1 cellular context compared by ENCODE assay signal in the genomic region with DNA sequence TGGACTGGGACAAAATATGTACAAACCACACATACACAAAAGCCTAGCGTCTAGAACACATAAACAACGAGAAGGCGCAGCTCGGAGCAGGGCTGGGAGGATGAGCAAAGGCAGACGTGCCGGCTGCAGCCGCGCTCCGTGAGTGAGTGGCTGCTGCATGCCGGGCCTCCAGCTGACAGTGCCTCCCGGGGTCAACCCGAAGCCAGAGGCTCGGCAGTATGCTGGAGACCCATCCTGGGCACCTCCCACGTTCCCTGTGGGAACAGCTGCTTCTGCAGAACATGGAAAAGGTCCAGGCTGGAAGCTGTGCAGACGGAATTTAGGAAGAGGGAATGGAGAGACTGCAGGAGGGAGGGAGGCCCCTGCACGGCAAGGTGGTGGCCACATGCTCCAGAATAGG.
TF ChIP-seq lines count a peak whose summit lies in the region.

No MANE protein-coding gene starts in this region.

TF ChIP-seq in H1, 55 proteins besides CTCF, POLR2A, EP300 and RAD21 (continued from another document):
- TF ChIP-seq SP4 (IDR thresholded peaks at IDR 0.05; ENCODE audit: low read length) = no peak
